8 cellular contexts compared by ENCODE assay signal in genomic region chr7:7761974-7762769, GRCh38. TPM values are rescaled to one million over a fixed set of nuclear protein-coding genes. Genes with fewer than 3 reads are reported as not detected.
DNase-seq lines count a peak whose midpoint lies in the region; ATAC-seq lines count a peak whose summit lies in the region.

No MANE protein-coding gene starts in this region.

- H3K4me1 Mint-ChIP-seq in T-cell, result peaks cover 41 to 42% (median 42%) of the 10 kb centered on the region in 3 donors

- DNase-seq in Right ventricle myocardium inferior (ENCODE audit: missing footprints), result no peak
- no peak for DNase-seq in cardiac septum (ENCODE audit: low spot score)
- peak in 4 of 34 experiments; percentile 10 to 26 (median 16) for DNase-seq in T-cell
- peak; percentile 64 for DNase-seq in fibroblast of peridontal ligament (ENCODE audit: extremely low read depth)
- no peak for DNase-seq in sciatic nerve (ENCODE audit: low spot score)
- DNase-seq in HPDE6-E6E7 (ENCODE audit: extremely low spot score), result no peak
- no peak for DNase-seq in T-helper 9 cell

- ATAC-seq in Right ventricle myocardium inferior, result peak; percentile 55
- ATAC-seq in HG02973 (IDR thresholded peaks at IDR 0.05; ENCODE audit: unreplicated experiment), result peak; percentile 57
- peak; percentile 72 to 79 (median 78) for ATAC-seq in T-cell (replicated peaks in 1 of 4)
- ATAC-seq in sciatic nerve, result peak; percentile 68

- H3K9me3 Mint-ChIP-seq in T-cell, result no peaks in the 10 kb centered on the region

- peak overlapping the region; percentile 97 for H3K27ac Mint-ChIP-seq in T-cell

- H3K4me3 Mint-ChIP-seq in T-cell, result peak overlapping the region; percentile 81 to 91 (median 84)

- intact Hi-C loops in Right ventricle myocardium inferior (cut with DNase I) (loop anchor here (1.0 kb wide), 1 partner anchor 81 kb away; no protein-coding TSS in a partner anchor), cardiac septum (cut with DNase I) (loop anchor here (1.0 to 10.0 kb wide), 3 partner anchors 81 to 453 kb away; partner anchors contain the start of gene GLCCI1), sciatic nerve (cut with DNase I) (loop anchor here (5.0 kb wide), 1 partner anchor 80 kb away; no protein-coding TSS in a partner anchor)

- POLR2A ChIA-PET in T-cell (lab: Charles Lee), result interaction anchor here (0.6 kb wide), 3 partner anchors 200 to 614 kb away, joined by 3 read pairs; no protein-coding TSS in a partner anchor

- H3K36me3 Mint-ChIP-seq in T-cell, result no peaks in the 10 kb centered on the region

- CTCF ChIA-PET in T-cell (lab: Charles Lee), result interaction anchor here in 1 of 2 donors (0.7 to 3.2 kb wide), 3 partner anchors 81 to 448 kb away, joined by 4 to 34 read pairs (median 8); partner anchors contain the start of gene UMAD1

- no peaks in the 10 kb centered on the region for H3K27me3 Mint-ChIP-seq in T-cell

RNA-seq across cellular contexts. Expression of gene RPA3, which starts 43.8 kb away (rescaled TPM):
- total RNA-seq in Right ventricle myocardium inferior, result 26.8 TPM
- 18.4 TPM for total RNA-seq in cardiac septum
- 10 to 100 TPM; 24.5 to 28.5 (median 26.8) TPM for total RNA-seq in T-cell
- 26.3 TPM for total RNA-seq in sciatic nerve
